1 cellular context compared by ENCODE assay signal in the genomic region with DNA sequence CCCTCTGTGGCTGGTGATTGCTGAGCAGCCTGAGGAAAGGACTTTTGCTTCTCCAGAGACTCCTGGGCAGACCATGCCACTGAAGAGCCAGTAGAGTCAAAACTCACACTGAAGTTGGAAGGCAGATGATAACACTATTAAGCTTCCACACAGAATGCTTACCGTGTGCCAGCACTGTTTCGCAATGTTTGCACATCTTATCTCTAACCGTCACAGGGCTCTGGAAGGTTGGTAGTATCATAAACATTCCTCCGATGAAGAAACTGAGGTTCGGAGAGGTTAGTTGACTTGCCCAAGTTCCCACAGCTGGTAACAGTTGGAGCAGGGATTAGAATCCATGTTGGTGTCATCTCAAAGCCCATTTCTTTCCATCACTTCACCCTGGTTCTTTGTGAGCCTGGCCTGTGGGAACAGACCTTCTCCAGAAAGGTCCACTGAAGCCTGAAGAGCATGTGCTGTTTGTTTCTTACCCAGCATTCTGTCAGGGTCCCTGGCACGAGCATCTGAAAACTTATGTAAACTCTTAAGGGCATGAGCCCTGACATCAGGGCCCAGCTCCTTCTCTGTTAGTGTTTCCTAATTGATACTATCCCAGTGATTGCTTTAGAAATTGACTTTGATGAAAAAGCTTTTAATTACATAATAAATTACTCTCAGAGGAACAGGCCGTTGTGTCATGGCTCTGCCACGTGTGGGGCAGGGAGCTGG.
TF ChIP-seq lines count a peak whose summit lies in the region.

No MANE protein-coding gene starts in this region.

TF ChIP-seq in K562, 482 proteins besides CTCF, POLR2A, EP300 and RAD21 (continued from another document and continues in another):
- TF ChIP-seq, protein P1, sequence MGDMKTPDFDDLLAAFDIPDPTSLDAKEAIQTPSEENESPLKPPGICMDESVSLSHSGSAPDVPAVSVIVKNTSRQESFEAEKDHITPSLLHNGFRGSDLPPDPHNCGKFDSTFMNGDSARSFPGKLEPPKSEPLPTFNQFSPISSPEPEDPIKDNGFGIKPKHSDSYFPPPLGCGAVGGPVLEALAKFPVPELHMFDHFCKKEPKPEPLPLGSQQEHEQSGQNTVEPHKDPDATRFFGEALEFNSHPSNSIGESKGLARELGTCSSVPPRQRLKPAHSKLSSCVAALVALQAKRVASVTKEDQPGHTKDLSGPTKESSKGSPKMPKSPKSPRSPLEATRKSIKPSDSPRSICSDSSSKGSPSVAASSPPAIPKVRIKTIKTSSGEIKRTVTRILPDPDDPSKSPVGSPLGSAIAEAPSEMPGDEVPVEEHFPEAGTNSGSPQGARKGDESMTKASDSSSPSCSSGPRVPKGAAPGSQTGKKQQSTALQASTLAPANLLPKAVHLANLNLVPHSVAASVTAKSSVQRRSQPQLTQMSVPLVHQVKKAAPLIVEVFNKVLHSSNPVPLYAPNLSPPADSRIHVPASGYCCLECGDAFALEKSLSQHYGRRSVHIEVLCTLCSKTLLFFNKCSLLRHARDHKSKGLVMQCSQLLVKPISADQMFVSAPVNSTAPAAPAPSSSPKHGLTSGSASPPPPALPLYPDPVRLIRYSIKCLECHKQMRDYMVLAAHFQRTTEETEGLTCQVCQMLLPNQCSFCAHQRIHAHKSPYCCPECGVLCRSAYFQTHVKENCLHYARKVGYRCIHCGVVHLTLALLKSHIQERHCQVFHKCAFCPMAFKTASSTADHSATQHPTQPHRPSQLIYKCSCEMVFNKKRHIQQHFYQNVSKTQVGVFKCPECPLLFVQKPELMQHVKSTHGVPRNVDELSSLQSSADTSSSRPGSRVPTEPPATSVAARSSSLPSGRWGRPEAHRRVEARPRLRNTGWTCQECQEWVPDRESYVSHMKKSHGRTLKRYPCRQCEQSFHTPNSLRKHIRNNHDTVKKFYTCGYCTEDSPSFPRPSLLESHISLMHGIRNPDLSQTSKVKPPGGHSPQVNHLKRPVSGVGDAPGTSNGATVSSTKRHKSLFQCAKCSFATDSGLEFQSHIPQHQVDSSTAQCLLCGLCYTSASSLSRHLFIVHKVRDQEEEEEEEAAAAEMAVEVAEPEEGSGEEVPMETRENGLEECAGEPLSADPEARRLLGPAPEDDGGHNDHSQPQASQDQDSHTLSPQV (IDR thresholded peaks at IDR 0.05), result peak; percentile 60; the same call in 1 of the 2 replicates
- TF ChIP-seq POLR2G (IDR thresholded peaks at IDR 0.05; ENCODE audit: low read depth, low read length) (no peak), SMAD2 (IDR thresholded peaks at IDR 0.05; ENCODE audit: low read depth, low read length) (no peak), OTX1 (CRISPR knock-in tag; IDR thresholded peaks at IDR 0.05) (no peak), PCBP2 (IDR thresholded peaks at IDR 0.05; ENCODE audit: low read depth, low read length, poor library complexity, severe bottlenecking) (no peak), RUNX1 (IDR thresholded peaks at IDR 0.05; ENCODE audit: low read depth) (0 out of 2 replicates have a peak, but pooled peaks have one; percentile 26), TCF3 (CRISPR knock-in tag; IDR thresholded peaks at IDR 0.05) (peak; percentile 80), TEAD2 (tag; IDR thresholded peaks at IDR 0.05) (no peak), PTBP1 (IDR thresholded peaks at IDR 0.05; ENCODE audit: low read depth, low read length) (no peak), ZNF444 (CRISPR knock-in tag; IDR thresholded peaks at IDR 0.05) (no peak), CTBP1 (IDR thresholded peaks at IDR 0.05; ENCODE audit: borderline replicate concordance) (peak; percentile 62; the same call in 1 of the 2 replicates), XRCC4 (IDR thresholded peaks at IDR 0.05; ENCODE audit: extremely low read depth, insufficient read depth, insufficient read length) (no peak), ZBTB1 (CRISPR knock-in tag; IDR thresholded peaks at IDR 0.05; ENCODE audit: borderline replicate concordance, low read depth) (no peak), SAFB2 (IDR thresholded peaks at IDR 0.05; ENCODE audit: borderline replicate concordance, low read depth, low read length, severe bottlenecking) (no peak), TOE1 (IDR thresholded peaks at IDR 0.05; ENCODE audit: borderline replicate concordance) (0 out of 2 replicates have a peak, but pooled peaks have one; percentile 16), TOE1 (CRISPR knock-in tag; IDR thresholded peaks at IDR 0.05; ENCODE audit: borderline replicate concordance, low read depth) (no peak), ZNF445 (CRISPR knock-in tag; IDR thresholded peaks at IDR 0.05; ENCODE audit: low read depth) (no peak), FIP1L1 (IDR thresholded peaks at IDR 0.05; ENCODE audit: low read depth, low read length, poor library complexity, severe bottlenecking) (no peak), POLR2AphosphoS2 (IDR thresholded peaks at IDR 0.05; ENCODE audit: low read length) (no peak), SMARCB1 (IDR thresholded peaks at IDR 0.05; ENCODE audit: insufficient read length, low read depth) (no peak), ZNF766 (CRISPR knock-in tag; conservative IDR thresholded peaks at IDR 0.05) (peak; percentile 41; the same call in 1 of the 2 replicates), ZNF212 (CRISPR knock-in tag; IDR thresholded peaks at IDR 0.05) (no peak), DDX20 (tag; IDR thresholded peaks at IDR 0.05; ENCODE audit: low read depth) (no peak), FOXK1 (CRISPR knock-in tag; IDR thresholded peaks at IDR 0.05; ENCODE audit: borderline replicate concordance) (no peak), SRSF3 (IDR thresholded peaks at IDR 0.05; ENCODE audit: insufficient read depth, low read length) (no peak), NCOR1 (IDR thresholded peaks at IDR 0.05) (peak; percentile 69)
- TF ChIP-seq, protein P2, sequence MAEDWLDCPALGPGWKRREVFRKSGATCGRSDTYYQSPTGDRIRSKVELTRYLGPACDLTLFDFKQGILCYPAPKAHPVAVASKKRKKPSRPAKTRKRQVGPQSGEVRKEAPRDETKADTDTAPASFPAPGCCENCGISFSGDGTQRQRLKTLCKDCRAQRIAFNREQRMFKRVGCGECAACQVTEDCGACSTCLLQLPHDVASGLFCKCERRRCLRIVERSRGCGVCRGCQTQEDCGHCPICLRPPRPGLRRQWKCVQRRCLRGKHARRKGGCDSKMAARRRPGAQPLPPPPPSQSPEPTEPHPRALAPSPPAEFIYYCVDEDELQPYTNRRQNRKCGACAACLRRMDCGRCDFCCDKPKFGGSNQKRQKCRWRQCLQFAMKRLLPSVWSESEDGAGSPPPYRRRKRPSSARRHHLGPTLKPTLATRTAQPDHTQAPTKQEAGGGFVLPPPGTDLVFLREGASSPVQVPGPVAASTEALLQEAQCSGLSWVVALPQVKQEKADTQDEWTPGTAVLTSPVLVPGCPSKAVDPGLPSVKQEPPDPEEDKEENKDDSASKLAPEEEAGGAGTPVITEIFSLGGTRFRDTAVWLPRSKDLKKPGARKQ (CRISPR knock-in tag; IDR thresholded peaks at IDR 0.05), result no peak
- TF ChIP-seq, protein P3, sequence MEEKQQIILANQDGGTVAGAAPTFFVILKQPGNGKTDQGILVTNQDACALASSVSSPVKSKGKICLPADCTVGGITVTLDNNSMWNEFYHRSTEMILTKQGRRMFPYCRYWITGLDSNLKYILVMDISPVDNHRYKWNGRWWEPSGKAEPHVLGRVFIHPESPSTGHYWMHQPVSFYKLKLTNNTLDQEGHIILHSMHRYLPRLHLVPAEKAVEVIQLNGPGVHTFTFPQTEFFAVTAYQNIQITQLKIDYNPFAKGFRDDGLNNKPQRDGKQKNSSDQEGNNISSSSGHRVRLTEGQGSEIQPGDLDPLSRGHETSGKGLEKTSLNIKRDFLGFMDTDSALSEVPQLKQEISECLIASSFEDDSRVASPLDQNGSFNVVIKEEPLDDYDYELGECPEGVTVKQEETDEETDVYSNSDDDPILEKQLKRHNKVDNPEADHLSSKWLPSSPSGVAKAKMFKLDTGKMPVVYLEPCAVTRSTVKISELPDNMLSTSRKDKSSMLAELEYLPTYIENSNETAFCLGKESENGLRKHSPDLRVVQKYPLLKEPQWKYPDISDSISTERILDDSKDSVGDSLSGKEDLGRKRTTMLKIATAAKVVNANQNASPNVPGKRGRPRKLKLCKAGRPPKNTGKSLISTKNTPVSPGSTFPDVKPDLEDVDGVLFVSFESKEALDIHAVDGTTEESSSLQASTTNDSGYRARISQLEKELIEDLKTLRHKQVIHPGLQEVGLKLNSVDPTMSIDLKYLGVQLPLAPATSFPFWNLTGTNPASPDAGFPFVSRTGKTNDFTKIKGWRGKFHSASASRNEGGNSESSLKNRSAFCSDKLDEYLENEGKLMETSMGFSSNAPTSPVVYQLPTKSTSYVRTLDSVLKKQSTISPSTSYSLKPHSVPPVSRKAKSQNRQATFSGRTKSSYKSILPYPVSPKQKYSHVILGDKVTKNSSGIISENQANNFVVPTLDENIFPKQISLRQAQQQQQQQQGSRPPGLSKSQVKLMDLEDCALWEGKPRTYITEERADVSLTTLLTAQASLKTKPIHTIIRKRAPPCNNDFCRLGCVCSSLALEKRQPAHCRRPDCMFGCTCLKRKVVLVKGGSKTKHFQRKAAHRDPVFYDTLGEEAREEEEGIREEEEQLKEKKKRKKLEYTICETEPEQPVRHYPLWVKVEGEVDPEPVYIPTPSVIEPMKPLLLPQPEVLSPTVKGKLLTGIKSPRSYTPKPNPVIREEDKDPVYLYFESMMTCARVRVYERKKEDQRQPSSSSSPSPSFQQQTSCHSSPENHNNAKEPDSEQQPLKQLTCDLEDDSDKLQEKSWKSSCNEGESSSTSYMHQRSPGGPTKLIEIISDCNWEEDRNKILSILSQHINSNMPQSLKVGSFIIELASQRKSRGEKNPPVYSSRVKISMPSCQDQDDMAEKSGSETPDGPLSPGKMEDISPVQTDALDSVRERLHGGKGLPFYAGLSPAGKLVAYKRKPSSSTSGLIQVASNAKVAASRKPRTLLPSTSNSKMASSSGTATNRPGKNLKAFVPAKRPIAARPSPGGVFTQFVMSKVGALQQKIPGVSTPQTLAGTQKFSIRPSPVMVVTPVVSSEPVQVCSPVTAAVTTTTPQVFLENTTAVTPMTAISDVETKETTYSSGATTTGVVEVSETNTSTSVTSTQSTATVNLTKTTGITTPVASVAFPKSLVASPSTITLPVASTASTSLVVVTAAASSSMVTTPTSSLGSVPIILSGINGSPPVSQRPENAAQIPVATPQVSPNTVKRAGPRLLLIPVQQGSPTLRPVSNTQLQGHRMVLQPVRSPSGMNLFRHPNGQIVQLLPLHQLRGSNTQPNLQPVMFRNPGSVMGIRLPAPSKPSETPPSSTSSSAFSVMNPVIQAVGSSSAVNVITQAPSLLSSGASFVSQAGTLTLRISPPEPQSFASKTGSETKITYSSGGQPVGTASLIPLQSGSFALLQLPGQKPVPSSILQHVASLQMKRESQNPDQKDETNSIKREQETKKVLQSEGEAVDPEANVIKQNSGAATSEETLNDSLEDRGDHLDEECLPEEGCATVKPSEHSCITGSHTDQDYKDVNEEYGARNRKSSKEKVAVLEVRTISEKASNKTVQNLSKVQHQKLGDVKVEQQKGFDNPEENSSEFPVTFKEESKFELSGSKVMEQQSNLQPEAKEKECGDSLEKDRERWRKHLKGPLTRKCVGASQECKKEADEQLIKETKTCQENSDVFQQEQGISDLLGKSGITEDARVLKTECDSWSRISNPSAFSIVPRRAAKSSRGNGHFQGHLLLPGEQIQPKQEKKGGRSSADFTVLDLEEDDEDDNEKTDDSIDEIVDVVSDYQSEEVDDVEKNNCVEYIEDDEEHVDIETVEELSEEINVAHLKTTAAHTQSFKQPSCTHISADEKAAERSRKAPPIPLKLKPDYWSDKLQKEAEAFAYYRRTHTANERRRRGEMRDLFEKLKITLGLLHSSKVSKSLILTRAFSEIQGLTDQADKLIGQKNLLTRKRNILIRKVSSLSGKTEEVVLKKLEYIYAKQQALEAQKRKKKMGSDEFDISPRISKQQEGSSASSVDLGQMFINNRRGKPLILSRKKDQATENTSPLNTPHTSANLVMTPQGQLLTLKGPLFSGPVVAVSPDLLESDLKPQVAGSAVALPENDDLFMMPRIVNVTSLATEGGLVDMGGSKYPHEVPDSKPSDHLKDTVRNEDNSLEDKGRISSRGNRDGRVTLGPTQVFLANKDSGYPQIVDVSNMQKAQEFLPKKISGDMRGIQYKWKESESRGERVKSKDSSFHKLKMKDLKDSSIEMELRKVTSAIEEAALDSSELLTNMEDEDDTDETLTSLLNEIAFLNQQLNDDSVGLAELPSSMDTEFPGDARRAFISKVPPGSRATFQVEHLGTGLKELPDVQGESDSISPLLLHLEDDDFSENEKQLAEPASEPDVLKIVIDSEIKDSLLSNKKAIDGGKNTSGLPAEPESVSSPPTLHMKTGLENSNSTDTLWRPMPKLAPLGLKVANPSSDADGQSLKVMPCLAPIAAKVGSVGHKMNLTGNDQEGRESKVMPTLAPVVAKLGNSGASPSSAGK (IDR thresholded peaks at IDR 0.05), result peak; percentile 38
- TF ChIP-seq, protein P4, sequence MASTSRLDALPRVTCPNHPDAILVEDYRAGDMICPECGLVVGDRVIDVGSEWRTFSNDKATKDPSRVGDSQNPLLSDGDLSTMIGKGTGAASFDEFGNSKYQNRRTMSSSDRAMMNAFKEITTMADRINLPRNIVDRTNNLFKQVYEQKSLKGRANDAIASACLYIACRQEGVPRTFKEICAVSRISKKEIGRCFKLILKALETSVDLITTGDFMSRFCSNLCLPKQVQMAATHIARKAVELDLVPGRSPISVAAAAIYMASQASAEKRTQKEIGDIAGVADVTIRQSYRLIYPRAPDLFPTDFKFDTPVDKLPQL (IDR thresholded peaks at IDR 0.05; ENCODE audit: extremely low read depth, insufficient read length), result no peak
- TF ChIP-seq, protein P5, sequence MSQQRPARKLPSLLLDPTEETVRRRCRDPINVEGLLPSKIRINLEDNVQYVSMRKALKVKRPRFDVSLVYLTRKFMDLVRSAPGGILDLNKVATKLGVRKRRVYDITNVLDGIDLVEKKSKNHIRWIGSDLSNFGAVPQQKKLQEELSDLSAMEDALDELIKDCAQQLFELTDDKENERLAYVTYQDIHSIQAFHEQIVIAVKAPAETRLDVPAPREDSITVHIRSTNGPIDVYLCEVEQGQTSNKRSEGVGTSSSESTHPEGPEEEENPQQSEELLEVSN (IDR thresholded peaks at IDR 0.05; ENCODE audit: borderline replicate concordance in 1 of 2, extremely low read depth in 1 of 2, insufficient read depth in 1 of 2, insufficient read length in 1 of 2, low read depth in 1 of 2, low read length in 1 of 2, poor library complexity in 1 of 2, severe bottlenecking in 1 of 2), result no peak
- TF ChIP-seq, protein P6, sequence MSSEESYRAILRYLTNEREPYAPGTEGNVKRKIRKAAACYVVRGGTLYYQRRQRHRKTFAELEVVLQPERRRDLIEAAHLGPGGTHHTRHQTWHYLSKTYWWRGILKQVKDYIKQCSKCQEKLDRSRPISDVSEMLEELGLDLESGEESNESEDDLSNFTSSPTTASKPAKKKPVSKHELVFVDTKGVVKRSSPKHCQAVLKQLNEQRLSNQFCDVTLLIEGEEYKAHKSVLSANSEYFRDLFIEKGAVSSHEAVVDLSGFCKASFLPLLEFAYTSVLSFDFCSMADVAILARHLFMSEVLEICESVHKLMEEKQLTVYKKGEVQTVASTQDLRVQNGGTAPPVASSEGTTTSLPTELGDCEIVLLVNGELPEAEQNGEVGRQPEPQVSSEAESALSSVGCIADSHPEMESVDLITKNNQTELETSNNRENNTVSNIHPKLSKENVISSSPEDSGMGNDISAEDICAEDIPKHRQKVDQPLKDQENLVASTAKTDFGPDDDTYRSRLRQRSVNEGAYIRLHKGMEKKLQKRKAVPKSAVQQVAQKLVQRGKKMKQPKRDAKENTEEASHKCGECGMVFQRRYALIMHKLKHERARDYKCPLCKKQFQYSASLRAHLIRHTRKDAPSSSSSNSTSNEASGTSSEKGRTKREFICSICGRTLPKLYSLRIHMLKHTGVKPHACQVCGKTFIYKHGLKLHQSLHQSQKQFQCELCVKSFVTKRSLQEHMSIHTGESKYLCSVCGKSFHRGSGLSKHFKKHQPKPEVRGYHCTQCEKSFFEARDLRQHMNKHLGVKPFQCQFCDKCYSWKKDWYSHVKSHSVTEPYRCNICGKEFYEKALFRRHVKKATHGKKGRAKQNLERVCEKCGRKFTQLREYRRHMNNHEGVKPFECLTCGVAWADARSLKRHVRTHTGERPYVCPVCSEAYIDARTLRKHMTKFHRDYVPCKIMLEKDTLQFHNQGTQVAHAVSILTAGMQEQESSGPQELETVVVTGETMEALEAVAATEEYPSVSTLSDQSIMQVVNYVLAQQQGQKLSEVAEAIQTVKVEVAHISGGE (CRISPR knock-in tag; IDR thresholded peaks at IDR 0.05), result no peak
